21 cellular contexts compared by ENCODE assay signal in the genomic region with DNA sequence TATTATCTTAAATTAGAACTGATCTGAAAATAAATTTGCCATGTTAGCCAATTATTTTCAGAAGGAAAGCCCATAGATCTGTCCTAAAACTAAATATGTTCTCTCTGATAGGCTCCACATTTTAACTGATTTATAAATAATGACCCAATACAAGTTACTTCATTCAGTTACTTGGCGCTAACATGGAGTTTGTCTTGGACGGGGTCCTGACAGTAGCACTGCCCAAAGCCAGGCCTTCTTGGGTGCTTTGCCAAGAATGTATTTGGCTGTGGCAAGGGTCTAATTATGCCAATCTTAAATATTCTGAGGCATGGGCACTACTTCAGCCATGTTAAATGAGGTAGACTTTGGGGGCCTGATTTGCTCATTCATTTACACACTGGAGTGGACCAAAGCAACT.
"Had no signal": no experiment of that assay in that cellular context is flagged by ENCODE, and none has a peak within 500 bp of the region (broad histone marks: within the 10 kb centered on the region; RNA-seq: fewer than 3 reads in every experiment).

No MANE protein-coding gene starts in this region.

- FAIRE-seq: endothelial cell of umbilical vein, keratinocyte, pancreas had no signal

- H3K27ac Mint-ChIP-seq: activated CD4-positive, alpha-beta T cell treated with anti-CD3 and anti-CD28 coated beads, Interleukin-2, amount 10 ng/mL, durations not matched to agents 7 days and 5 days; activated CD8-positive, alpha-beta T cell treated with anti-CD3 and anti-CD28 coated beads, Interleukin-2, amount 10 ng/mL, durations not matched to agents 7 days and 5 days; activated naive CD4-positive, alpha-beta T cell treated with anti-CD3 and anti-CD28 coated beads, Interleukin-2, amount 10 ng/mL, durations not matched to agents 7 days and 5 days; activated naive CD8-positive, alpha-beta T cell treated with anti-CD3 and anti-CD28 coated beads, Interleukin-2, amount 50 U/mL, for 24 hours; natural killer cell; stimulated activated naive CD8-positive, alpha-beta T cell treated with anti-CD3 and anti-CD28 coated beads, Interleukin-15, Interleukin-2, amounts not matched to agents 100 ng/mL and 50 ng/mL, for 24 hours had no signal

- H3K36me3 ChIP-seq: esophagus muscularis mucosa, neutrophil, pancreas, suprapubic skin, upper lobe of left lung had no signal

- H3K9me3 Mint-ChIP-seq: activated CD4-positive, alpha-beta T cell treated with anti-CD3 and anti-CD28 coated beads, Interleukin-2, amount 10 ng/mL, durations not matched to agents 7 days and 5 days; activated naive CD4-positive, alpha-beta T cell treated with anti-CD3 and anti-CD28 coated beads, Interleukin-2, amount 10 ng/mL, durations not matched to agents 7 days and 5 days; activated naive CD8-positive, alpha-beta T cell treated with anti-CD3 and anti-CD28 coated beads, Interleukin-2, amount 50 U/mL, for 24 hours; activated T-cell treated with anti-CD3 and anti-CD28 coated beads, Interleukin-2, amount 50 U/mL, for 4 hours; natural killer cell; stimulated activated naive CD8-positive, alpha-beta T cell treated with anti-CD3 and anti-CD28 coated beads, Interleukin-15, Interleukin-2, amounts not matched to agents 100 ng/mL and 50 ng/mL, for 24 hours had no signal

- H3K4me1 ChIP-seq: pancreas had no signal

- H3K27me3 ChIP-seq: esophagus muscularis mucosa, pancreas, suprapubic skin, upper lobe of left lung had no signal

- ATAC-seq: activated CD8-positive, alpha-beta T cell treated with anti-CD3 and anti-CD28 coated beads, Interleukin-2, amount 10 ng/mL, durations not matched to agents 7 days and 5 days; activated naive CD8-positive, alpha-beta T cell treated with anti-CD3 and anti-CD28 coated beads, Interleukin-2, amount 50 U/mL, for 24 hours; activated T-cell treated with anti-CD3 and anti-CD28 coated beads, Interleukin-2, amount 50 U/mL, for 4 hours; natural killer cell; SK-N-SH treated with all-trans-retinoic acid at 6 μM for 48 hours had no signal

- DNase-seq: activated CD4-positive, alpha-beta T cell treated with anti-CD3 and anti-CD28 coated beads, Interleukin-2, amount 10 ng/mL, durations not matched to agents 7 days and 5 days; activated CD8-positive, alpha-beta T cell treated with anti-CD3 and anti-CD28 coated beads, Interleukin-2, amount 10 ng/mL, durations not matched to agents 7 days and 5 days; activated naive CD4-positive, alpha-beta T cell treated with anti-CD3 and anti-CD28 coated beads, Interleukin-2, amount 10 ng/mL, durations not matched to agents 7 days and 5 days; activated naive CD8-positive, alpha-beta T cell treated with anti-CD3 and anti-CD28 coated beads, Interleukin-2, amount 50 U/mL, for 24 hours; activated T-cell treated with anti-CD3 and anti-CD28 coated beads, Interleukin-2, amount 50 U/mL, for 4 hours; anterior cingulate cortex; effector CD8-positive, alpha-beta T cell; hippocampal formation; natural killer cell; pancreas; SHP77 treated with DMSO at 0.1 percent for 48 hours; stimulated activated CD4-positive, alpha-beta T cell treated with anti-CD3 and anti-CD28 coated beads, Interleukin-2, amount 100 ng/mL, for 24 hours; T1000; upper lobe of left lung had no signal

- H3K4me3 ChIP-seq: esophagus muscularis mucosa, pancreas, suprapubic skin, upper lobe of left lung had no signal

- H3K4me1 Mint-ChIP-seq: activated CD4-positive, alpha-beta T cell treated with anti-CD3 and anti-CD28 coated beads, Interleukin-2, amount 10 ng/mL, durations not matched to agents 7 days and 5 days; activated naive CD4-positive, alpha-beta T cell treated with anti-CD3 and anti-CD28 coated beads, Interleukin-2, amount 10 ng/mL, durations not matched to agents 7 days and 5 days; activated naive CD8-positive, alpha-beta T cell treated with anti-CD3 and anti-CD28 coated beads, Interleukin-2, amount 50 U/mL, for 24 hours had no signal

- H3K9me3 ChIP-seq: esophagus muscularis mucosa, neutrophil, pancreas, suprapubic skin, upper lobe of left lung had no signal

- H3K4me3 Mint-ChIP-seq: activated CD4-positive, alpha-beta T cell treated with anti-CD3 and anti-CD28 coated beads, Interleukin-2, amount 10 ng/mL, durations not matched to agents 7 days and 5 days; activated CD8-positive, alpha-beta T cell treated with anti-CD3 and anti-CD28 coated beads, Interleukin-2, amount 10 ng/mL, durations not matched to agents 7 days and 5 days; activated naive CD4-positive, alpha-beta T cell treated with anti-CD3 and anti-CD28 coated beads, Interleukin-2, amount 10 ng/mL, durations not matched to agents 7 days and 5 days; activated naive CD8-positive, alpha-beta T cell treated with anti-CD3 and anti-CD28 coated beads, Interleukin-2, amount 50 U/mL, for 24 hours; activated T-cell treated with anti-CD3 and anti-CD28 coated beads, Interleukin-2, amount 50 U/mL, for 4 hours; natural killer cell; stimulated activated naive CD8-positive, alpha-beta T cell treated with anti-CD3 and anti-CD28 coated beads, Interleukin-15, Interleukin-2, amounts not matched to agents 100 ng/mL and 50 ng/mL, for 24 hours had no signal

- H3K36me3 Mint-ChIP-seq: activated naive CD4-positive, alpha-beta T cell treated with anti-CD3 and anti-CD28 coated beads, Interleukin-2, amount 10 ng/mL, durations not matched to agents 7 days and 5 days; natural killer cell had no signal

- H3K27ac ChIP-seq: neutrophil, pancreas, suprapubic skin, upper lobe of left lung had no signal
